1 cellular context compared by ENCODE assay signal in the genomic region with DNA sequence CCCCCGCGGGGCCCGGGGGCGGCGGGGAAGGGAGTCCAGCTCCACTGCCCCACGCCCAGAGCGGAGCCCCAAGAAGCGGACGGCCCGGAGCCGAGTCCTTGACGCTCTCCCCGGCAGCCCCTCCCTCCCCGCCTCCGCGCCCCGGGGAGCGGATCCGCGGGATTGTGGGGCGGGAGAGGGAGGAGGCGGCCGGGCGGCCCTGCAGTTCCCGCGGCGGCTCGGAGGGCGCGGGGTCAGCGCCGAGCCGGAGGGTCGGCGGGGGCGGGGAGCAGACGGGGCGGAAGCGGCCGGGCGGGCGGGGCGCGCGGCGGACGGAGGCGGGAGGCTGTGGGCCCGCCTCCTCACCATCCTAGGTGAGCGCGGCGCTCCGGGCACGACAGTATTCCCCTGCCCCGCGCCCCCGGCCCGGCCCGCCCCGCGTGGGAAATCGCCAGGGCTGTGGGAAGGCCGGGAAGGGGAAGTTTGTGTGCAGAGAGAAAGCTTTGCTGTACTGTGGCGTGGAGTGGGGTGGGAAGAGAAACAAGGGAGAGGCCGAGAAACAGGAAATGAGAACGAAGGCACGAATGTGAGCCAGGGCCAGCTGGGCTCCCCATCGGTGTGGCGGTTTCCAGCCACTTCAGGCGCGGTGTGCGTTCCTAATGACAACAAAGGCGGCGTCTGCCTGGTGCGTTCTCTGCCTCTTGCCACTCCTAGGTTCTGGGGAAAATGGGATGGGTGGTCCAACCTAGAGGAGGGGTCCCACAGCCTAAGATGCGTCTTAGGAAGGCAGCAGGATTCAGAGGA.
TF ChIP-seq lines count a peak whose summit lies in the region.

No MANE protein-coding gene starts in this region.

TF ChIP-seq in GM12878, 131 proteins besides CTCF, POLR2A, EP300 and RAD21 (continued from another document):
- TF ChIP-seq HCFC1 (IDR thresholded peaks at IDR 0.05; ENCODE audit: low read length) (0 out of 2 replicates have a peak, but pooled peaks have one; percentile 13), ZSCAN29 (IDR thresholded peaks at IDR 0.05) (no peak), MXI1 (IDR thresholded peaks at IDR 0.05; ENCODE audit: low read depth, low read length) (peak; percentile 67; the same call in 1 of the 2 replicates), NFYA (IDR thresholded peaks at IDR 0.05; ENCODE audit: borderline replicate concordance, low read depth, low read length) (no peak), ZNF24 (IDR thresholded peaks at IDR 0.05) (no peak; the same call in 1 of the 2 replicates), ZNF622 (IDR thresholded peaks at IDR 0.05) (no peak), CHD4 (IDR thresholded peaks at IDR 0.05) (no peak), CBFB (IDR thresholded peaks at IDR 0.05; ENCODE audit: low read depth) (no peak), SP1 (IDR thresholded peaks at IDR 0.05; ENCODE audit: low read depth, low read length) (no peak), ZNF274 (IDR thresholded peaks at IDR 0.05; ENCODE audit: insufficient read depth, insufficient read length) (no peak), SMAD1 (IDR thresholded peaks at IDR 0.05; ENCODE audit: low read depth, partially characterized antibody) (no peak), MYC (IDR thresholded peaks at IDR 0.05; ENCODE audit: insufficient read depth, insufficient read length, insufficient replicate concordance, low read length, severe bottlenecking) (no peak), NR2F1 (conservative IDR thresholded peaks at IDR 0.05) (peak; percentile 91), SMC3 (IDR thresholded peaks at IDR 0.05; ENCODE audit: borderline replicate concordance, low read length) (no peak), CREB1 (IDR thresholded peaks at IDR 0.05; ENCODE audit: low read depth) (no peak), SUPT20H (IDR thresholded peaks at IDR 0.05; ENCODE audit: borderline replicate concordance, control insufficient read depth, low read depth, low read length) (no peak), NR2C2 (IDR thresholded peaks at IDR 0.05; ENCODE audit: borderline replicate concordance, control insufficient read depth, insufficient read length, low read depth) (no peak), RELA (IDR thresholded peaks at IDR 0.05; ENCODE audit: borderline replicate concordance, partially characterized antibody) (no peak), EZH2 (IDR thresholded peaks at IDR 0.05; ENCODE audit: borderline replicate concordance, control insufficient read depth, low read depth, low read length) (no peak), NR2C1 (IDR thresholded peaks at IDR 0.05) (peak; percentile 31; the same call in 1 of the 2 replicates)
- TF ChIP-seq, protein P1, sequence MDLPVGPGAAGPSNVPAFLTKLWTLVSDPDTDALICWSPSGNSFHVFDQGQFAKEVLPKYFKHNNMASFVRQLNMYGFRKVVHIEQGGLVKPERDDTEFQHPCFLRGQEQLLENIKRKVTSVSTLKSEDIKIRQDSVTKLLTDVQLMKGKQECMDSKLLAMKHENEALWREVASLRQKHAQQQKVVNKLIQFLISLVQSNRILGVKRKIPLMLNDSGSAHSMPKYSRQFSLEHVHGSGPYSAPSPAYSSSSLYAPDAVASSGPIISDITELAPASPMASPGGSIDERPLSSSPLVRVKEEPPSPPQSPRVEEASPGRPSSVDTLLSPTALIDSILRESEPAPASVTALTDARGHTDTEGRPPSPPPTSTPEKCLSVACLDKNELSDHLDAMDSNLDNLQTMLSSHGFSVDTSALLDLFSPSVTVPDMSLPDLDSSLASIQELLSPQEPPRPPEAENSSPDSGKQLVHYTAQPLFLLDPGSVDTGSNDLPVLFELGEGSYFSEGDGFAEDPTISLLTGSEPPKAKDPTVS (IDR thresholded peaks at IDR 0.05; ENCODE audit: low read depth, low read length): no peak
- TF ChIP-seq, protein P2, sequence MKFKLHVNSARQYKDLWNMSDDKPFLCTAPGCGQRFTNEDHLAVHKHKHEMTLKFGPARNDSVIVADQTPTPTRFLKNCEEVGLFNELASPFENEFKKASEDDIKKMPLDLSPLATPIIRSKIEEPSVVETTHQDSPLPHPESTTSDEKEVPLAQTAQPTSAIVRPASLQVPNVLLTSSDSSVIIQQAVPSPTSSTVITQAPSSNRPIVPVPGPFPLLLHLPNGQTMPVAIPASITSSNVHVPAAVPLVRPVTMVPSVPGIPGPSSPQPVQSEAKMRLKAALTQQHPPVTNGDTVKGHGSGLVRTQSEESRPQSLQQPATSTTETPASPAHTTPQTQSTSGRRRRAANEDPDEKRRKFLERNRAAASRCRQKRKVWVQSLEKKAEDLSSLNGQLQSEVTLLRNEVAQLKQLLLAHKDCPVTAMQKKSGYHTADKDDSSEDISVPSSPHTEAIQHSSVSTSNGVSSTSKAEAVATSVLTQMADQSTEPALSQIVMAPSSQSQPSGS (IDR thresholded peaks at IDR 0.05; ENCODE audit: low read length): no peak
- TF ChIP-seq, protein P3, sequence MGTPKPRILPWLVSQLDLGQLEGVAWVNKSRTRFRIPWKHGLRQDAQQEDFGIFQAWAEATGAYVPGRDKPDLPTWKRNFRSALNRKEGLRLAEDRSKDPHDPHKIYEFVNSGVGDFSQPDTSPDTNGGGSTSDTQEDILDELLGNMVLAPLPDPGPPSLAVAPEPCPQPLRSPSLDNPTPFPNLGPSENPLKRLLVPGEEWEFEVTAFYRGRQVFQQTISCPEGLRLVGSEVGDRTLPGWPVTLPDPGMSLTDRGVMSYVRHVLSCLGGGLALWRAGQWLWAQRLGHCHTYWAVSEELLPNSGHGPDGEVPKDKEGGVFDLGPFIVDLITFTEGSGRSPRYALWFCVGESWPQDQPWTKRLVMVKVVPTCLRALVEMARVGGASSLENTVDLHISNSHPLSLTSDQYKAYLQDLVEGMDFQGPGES (IDR thresholded peaks at IDR 0.05): no peak
- TF ChIP-seq, protein P4, sequence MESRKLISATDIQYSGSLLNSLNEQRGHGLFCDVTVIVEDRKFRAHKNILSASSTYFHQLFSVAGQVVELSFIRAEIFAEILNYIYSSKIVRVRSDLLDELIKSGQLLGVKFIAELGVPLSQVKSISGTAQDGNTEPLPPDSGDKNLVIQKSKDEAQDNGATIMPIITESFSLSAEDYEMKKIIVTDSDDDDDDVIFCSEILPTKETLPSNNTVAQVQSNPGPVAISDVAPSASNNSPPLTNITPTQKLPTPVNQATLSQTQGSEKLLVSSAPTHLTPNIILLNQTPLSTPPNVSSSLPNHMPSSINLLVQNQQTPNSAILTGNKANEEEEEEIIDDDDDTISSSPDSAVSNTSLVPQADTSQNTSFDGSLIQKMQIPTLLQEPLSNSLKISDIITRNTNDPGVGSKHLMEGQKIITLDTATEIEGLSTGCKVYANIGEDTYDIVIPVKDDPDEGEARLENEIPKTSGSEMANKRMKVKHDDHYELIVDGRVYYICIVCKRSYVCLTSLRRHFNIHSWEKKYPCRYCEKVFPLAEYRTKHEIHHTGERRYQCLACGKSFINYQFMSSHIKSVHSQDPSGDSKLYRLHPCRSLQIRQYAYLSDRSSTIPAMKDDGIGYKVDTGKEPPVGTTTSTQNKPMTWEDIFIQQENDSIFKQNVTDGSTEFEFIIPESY (IDR thresholded peaks at IDR 0.05): no peak
- TF ChIP-seq, protein P5, sequence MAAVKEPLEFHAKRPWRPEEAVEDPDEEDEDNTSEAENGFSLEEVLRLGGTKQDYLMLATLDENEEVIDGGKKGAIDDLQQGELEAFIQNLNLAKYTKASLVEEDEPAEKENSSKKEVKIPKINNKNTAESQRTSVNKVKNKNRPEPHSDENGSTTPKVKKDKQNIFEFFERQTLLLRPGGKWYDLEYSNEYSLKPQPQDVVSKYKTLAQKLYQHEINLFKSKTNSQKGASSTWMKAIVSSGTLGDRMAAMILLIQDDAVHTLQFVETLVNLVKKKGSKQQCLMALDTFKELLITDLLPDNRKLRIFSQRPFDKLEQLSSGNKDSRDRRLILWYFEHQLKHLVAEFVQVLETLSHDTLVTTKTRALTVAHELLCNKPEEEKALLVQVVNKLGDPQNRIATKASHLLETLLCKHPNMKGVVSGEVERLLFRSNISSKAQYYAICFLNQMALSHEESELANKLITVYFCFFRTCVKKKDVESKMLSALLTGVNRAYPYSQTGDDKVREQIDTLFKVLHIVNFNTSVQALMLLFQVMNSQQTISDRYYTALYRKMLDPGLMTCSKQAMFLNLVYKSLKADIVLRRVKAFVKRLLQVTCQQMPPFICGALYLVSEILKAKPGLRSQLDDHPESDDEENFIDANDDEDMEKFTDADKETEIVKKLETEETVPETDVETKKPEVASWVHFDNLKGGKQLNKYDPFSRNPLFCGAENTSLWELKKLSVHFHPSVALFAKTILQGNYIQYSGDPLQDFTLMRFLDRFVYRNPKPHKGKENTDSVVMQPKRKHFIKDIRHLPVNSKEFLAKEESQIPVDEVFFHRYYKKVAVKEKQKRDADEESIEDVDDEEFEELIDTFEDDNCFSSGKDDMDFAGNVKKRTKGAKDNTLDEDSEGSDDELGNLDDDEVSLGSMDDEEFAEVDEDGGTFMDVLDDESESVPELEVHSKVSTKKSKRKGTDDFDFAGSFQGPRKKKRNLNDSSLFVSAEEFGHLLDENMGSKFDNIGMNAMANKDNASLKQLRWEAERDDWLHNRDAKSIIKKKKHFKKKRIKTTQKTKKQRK (IDR thresholded peaks at IDR 0.05; ENCODE audit: low read depth, low read length): no peak
- TF ChIP-seq, protein P6, sequence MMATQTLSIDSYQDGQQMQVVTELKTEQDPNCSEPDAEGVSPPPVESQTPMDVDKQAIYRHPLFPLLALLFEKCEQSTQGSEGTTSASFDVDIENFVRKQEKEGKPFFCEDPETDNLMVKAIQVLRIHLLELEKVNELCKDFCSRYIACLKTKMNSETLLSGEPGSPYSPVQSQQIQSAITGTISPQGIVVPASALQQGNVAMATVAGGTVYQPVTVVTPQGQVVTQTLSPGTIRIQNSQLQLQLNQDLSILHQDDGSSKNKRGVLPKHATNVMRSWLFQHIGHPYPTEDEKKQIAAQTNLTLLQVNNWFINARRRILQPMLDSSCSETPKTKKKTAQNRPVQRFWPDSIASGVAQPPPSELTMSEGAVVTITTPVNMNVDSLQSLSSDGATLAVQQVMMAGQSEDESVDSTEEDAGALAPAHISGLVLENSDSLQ (IDR thresholded peaks at IDR 0.05): no peak
- TF ChIP-seq, protein P7, sequence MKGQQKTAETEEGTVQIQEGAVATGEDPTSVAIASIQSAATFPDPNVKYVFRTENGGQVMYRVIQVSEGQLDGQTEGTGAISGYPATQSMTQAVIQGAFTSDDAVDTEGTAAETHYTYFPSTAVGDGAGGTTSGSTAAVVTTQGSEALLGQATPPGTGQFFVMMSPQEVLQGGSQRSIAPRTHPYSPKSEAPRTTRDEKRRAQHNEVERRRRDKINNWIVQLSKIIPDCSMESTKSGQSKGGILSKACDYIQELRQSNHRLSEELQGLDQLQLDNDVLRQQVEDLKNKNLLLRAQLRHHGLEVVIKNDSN (IDR thresholded peaks at IDR 0.05; ENCODE audit: borderline replicate concordance, extremely low read length, insufficient read depth, low read depth, low read length): no peak
- TF ChIP-seq, protein P8, sequence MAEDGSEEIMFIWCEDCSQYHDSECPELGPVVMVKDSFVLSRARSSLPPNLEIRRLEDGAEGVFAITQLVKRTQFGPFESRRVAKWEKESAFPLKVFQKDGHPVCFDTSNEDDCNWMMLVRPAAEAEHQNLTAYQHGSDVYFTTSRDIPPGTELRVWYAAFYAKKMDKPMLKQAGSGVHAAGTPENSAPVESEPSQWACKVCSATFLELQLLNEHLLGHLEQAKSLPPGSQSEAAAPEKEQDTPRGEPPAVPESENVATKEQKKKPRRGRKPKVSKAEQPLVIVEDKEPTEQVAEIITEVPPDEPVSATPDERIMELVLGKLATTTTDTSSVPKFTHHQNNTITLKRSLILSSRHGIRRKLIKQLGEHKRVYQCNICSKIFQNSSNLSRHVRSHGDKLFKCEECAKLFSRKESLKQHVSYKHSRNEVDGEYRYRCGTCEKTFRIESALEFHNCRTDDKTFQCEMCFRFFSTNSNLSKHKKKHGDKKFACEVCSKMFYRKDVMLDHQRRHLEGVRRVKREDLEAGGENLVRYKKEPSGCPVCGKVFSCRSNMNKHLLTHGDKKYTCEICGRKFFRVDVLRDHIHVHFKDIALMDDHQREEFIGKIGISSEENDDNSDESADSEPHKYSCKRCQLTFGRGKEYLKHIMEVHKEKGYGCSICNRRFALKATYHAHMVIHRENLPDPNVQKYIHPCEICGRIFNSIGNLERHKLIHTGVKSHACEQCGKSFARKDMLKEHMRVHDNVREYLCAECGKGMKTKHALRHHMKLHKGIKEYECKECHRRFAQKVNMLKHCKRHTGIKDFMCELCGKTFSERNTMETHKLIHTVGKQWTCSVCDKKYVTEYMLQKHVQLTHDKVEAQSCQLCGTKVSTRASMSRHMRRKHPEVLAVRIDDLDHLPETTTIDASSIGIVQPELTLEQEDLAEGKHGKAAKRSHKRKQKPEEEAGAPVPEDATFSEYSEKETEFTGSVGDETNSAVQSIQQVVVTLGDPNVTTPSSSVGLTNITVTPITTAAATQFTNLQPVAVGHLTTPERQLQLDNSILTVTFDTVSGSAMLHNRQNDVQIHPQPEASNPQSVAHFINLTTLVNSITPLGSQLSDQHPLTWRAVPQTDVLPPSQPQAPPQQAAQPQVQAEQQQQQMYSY (CRISPR knock-in tag; IDR thresholded peaks at IDR 0.05): no peak
TF ChIP-seq in GM12878: peak in this region for 27.
